21 cellular contexts compared by ENCODE assay signal in the genomic region with DNA sequence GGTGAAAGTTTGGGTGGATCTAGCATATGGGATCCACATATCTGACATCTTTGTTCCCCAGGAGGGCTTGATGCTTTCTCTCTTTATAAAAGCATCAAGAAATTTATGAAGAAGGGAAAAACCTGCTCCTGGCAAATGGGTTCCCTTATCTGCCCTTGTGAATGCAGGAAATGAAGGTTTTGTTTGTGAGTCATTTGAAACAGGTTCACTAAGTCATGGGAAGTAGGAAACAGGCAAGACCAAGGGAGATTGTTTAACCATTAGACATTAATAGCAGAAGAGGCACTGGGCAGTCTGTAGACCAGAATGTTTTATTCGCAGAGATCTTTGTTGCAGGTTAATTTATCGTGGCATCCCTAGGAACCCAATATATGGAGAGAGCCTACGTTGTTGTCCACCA.
"Had no signal": no experiment of that assay in that cellular context is flagged by ENCODE, and none has a peak within 500 bp of the region (broad histone marks: within the 10 kb centered on the region; RNA-seq: fewer than 3 reads in every experiment).

No MANE protein-coding gene starts in this region.

- H3K27ac ChIP-seq: ascending aorta, body of pancreas, Peyer's patch had no signal

- H3K4me3 ChIP-seq: ascending aorta, body of pancreas, MG63, Peyer's patch had no signal

- H3K36me3 ChIP-seq: ascending aorta, MG63, Peyer's patch had no signal

- ATAC-seq: activated CD4-positive, CD25-positive, alpha-beta regulatory T cell treated with anti-CD3 and anti-CD28 coated beads, Interleukin-2, amount 50 U/mL, for 24 hours; activated CD8-positive, alpha-beta T cell treated with anti-CD3 and anti-CD28 coated beads for 36 hours; activated T-cell treated with anti-CD3 and anti-CD28 coated beads, Interleukin-2, amount 50 U/mL, for 72 hours; body of pancreas had no signal

- H3K4me1 ChIP-seq: ascending aorta, body of pancreas, Peyer's patch had no signal

- DNase-seq: activated CD4-positive, alpha-beta T cell treated with anti-CD3 and anti-CD28 coated beads for 4 hours; activated CD8-positive, alpha-beta memory T cell treated with anti-CD3 and anti-CD28 coated beads, Interleukin-2, amount 50 U/mL, for 4 hours; activated CD8-positive, alpha-beta T cell treated with anti-CD3 and anti-CD28 coated beads for 36 hours; activated naive CD4-positive, alpha-beta T cell treated with anti-CD3 and anti-CD28 coated beads, Interleukin-2, amount 50 U/mL, for 16 hours; activated T-cell treated with anti-CD3 and anti-CD28 coated beads, Interleukin-2, amount 50 U/mL, for 72 hours; body of pancreas; MG63; MV-4-11; NCI-H1092 treated with DMSO at 0.1 percent for 48 hours; NCI-H1417 treated with DMSO at 0.1 percent for 48 hours; NCI-H1694; NCI-H2029; NCI-H2107; NCI-H2171 treated with DMSO at 0.1 percent for 48 hours; NCI-H345; NCI-H510A treated with DMSO at 0.1 percent for 48 hours; NCI-H69; Peyer's patch; SHP77 treated with DMSO at 0.1 percent for 48 hours had no signal

- H3K9me3 ChIP-seq: ascending aorta, body of pancreas, MG63, Peyer's patch had no signal

- H3K27me3 ChIP-seq: ascending aorta, body of pancreas, MG63, Peyer's patch had no signal
